22 cellular contexts compared by ENCODE assay signal in the genomic region with DNA sequence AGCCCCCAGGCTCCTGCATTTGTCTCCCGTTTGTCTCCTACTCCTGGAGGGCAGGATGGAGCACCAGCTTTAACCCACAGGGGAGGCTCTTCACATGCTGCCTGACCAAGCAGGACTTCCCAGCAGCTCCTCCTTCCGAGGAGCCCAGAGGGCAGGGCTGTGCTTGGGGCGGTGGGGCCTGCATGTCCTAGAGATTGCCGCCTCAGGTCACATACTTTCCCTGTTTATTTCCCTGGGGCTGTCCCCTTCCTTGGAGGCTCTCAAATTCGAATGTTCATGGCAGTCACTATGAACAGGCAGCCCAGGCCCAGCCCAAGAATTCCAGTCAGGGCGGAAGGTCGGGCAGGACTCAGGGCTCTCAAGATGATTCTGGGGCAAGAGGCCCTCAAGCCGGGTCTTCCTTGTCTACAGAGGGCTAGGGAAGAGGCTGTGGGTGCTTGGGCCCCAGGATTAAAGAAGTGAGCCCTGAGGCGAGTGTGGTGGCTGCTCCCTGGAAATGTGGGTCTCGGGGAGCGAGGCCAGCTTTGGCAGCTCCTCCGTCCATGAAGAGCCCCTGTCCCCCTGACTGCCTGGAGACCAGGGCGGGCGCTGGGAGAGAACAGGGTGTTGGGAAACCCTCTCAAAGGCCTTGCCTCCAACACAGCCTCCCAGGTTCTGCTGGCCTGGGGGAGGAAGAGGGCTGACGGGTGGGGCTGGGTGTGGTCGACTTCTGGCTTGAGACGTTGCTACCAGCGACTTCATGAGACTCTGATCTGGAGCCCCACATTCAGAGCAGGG. TPM values are rescaled to one million over a fixed set of nuclear protein-coding genes. Genes with fewer than 3 reads are reported as not detected.
DNase-seq lines count a peak whose midpoint lies in the region; TF ChIP-seq lines count a peak whose summit lies in the region.
"Had no signal": no experiment of that assay in that cellular context is flagged by ENCODE, and none has a peak within 500 bp of the region (broad histone marks: within the 10 kb centered on the region; RNA-seq: fewer than 3 reads in every experiment).

No MANE protein-coding gene starts in this region.

- no peak overlapping the region for H2BK120ac ChIP-seq in neuronal stem cell (ENCODE audit: low read depth, low read length)

- H3K27me3 Mint-ChIP-seq in Caco-2 (ENCODE audit: insufficient read depth, unreplicated experiment), result no peaks in the 10 kb centered on the region
- H3K27me3 Mint-ChIP-seq in endodermal cell (ENCODE audit: insufficient read depth), result no peaks in the 10 kb centered on the region
- peaks cover 9% of the 10 kb centered on the region for H3K27me3 Mint-ChIP-seq in osteocyte (ENCODE audit: unreplicated experiment)
- peaks cover 51% of the 10 kb centered on the region for H3K27me3 Mint-ChIP-seq in Calu3 (ENCODE audit: unreplicated experiment)

- H3K4me3 ChIP-seq in Caco-2 (ENCODE audit: low read depth, low read length) (no peak overlapping the region), endodermal cell (ENCODE audit: low read length) (no peak overlapping the region), neuronal stem cell (ENCODE audit: low read length in 2 of 2) (no peak overlapping the region)
- H3K4me3 ChIP-seq: cardiac muscle cell, PC-9, SJSA1 had no signal

- H3K36me3 ChIP-seq in Caco-2 (ENCODE audit: control insufficient read depth, insufficient read depth, low read length), result no peaks in the 10 kb centered on the region
- no peaks in the 10 kb centered on the region for H3K36me3 ChIP-seq in endodermal cell (ENCODE audit: control insufficient read depth, insufficient read depth, low read length)
- no peaks in the 10 kb centered on the region for H3K36me3 ChIP-seq in neuronal stem cell (replicated peaks in 1 of 2; ENCODE audit: control insufficient read depth in 2 of 2, insufficient read depth in 2 of 2, low read length in 2 of 2)
- H3K36me3 ChIP-seq: cardiac muscle cell, neutrophil, SJSA1, WERI-Rb-1 had no signal

- peak overlapping the region; percentile 25 for H3K23ac ChIP-seq in neuronal stem cell (ENCODE audit: low read depth, low read length, poor library complexity)

- no peak overlapping the region for H2BK5ac ChIP-seq in neuronal stem cell (ENCODE audit: low read length)

- H3K18ac ChIP-seq in neuronal stem cell (ENCODE audit: low read length), result peak overlapping the region; percentile 80

- H3K4me3 Mint-ChIP-seq in Caco-2 (ENCODE audit: unreplicated experiment) (no peak overlapping the region), endodermal cell (no peak overlapping the region), osteocyte (ENCODE audit: unreplicated experiment) (no peak overlapping the region), Calu3 (ENCODE audit: low read depth, unreplicated experiment) (no peak overlapping the region)
- H3K4me3 Mint-ChIP-seq: T-helper 1 cell treated with Interleukin-12 subunit alpha and Interleukin-12 subunit beta and Interleukin-4 antibody, amounts not matched to agents 30 μg/mL and 1 μg/mL, for 36 hours had no signal

- H3K9me3 Mint-ChIP-seq in Caco-2 (ENCODE audit: unreplicated experiment) (peaks cover 25% of the 10 kb centered on the region), endodermal cell (peaks cover 12% of the 10 kb centered on the region), osteocyte (ENCODE audit: unreplicated experiment) (peaks cover 19% of the 10 kb centered on the region), Calu3 (ENCODE audit: low read depth, unreplicated experiment) (peaks cover 11% of the 10 kb centered on the region)

- H2AFZ ChIP-seq in neuronal stem cell (ENCODE audit: low read length), result no peak overlapping the region

- TF ChIP-seq CTCF in Caco-2 (IDR thresholded peaks at IDR 0.05; ENCODE audit: insufficient read depth in 1 of 2, low read depth in 1 of 2, low read length in 1 of 2, severe bottlenecking in 1 of 2, unreplicated experiment in 1 of 2) (no peak), endodermal cell (conservative IDR thresholded peaks at IDR 0.05) (peak; percentile 46), osteocyte (IDR thresholded peaks at IDR 0.05) (no peak), Calu3 (IDR thresholded peaks at IDR 0.05; ENCODE audit: unreplicated experiment) (no peak)

- H3K4me2 ChIP-seq in neuronal stem cell (ENCODE audit: insufficient read depth, low read length, poor library complexity, severe bottlenecking), result no peak overlapping the region
- H3K4me2 ChIP-seq: PC-9 had no signal

- H3K9me3 ChIP-seq in Caco-2 (peaks cover 18% of the 10 kb centered on the region), endodermal cell (ENCODE audit: control insufficient read depth, low read length) (peaks cover 8% of the 10 kb centered on the region), neuronal stem cell (replicated peaks in 1 of 2; ENCODE audit: control insufficient read depth in 2 of 2, insufficient read depth in 1 of 2, low read depth in 1 of 2, low read length in 2 of 2) (peaks cover 0 to 7% of the 10 kb centered on the region in 2 donors)

- H3K36me3 Mint-ChIP-seq in Caco-2 (ENCODE audit: insufficient read depth, unreplicated experiment), result no peaks in the 10 kb centered on the region
- H3K36me3 Mint-ChIP-seq in endodermal cell (ENCODE audit: low read depth), result no peaks in the 10 kb centered on the region
- peaks cover 7% of the 10 kb centered on the region for H3K36me3 Mint-ChIP-seq in osteocyte (ENCODE audit: unreplicated experiment)
- H3K36me3 Mint-ChIP-seq in Calu3 (ENCODE audit: insufficient read depth, unreplicated experiment), result peaks cover 3% of the 10 kb centered on the region

- H3K79me1 ChIP-seq in neuronal stem cell (ENCODE audit: low read depth, low read length), result no peaks in the 10 kb centered on the region

- no peaks in the 10 kb centered on the region for H3K4me1 ChIP-seq in Caco-2
- H3K4me1 ChIP-seq in endodermal cell (ENCODE audit: control insufficient read depth, insufficient read depth, low read length), result no peaks in the 10 kb centered on the region
- peaks cover 0 to 3% of the 10 kb centered on the region in 2 donors for H3K4me1 ChIP-seq in neuronal stem cell (ENCODE audit: control insufficient read depth in 2 of 2, insufficient read depth in 1 of 2, low read depth in 1 of 2, low read length in 2 of 2)
- H3K4me1 ChIP-seq: SJSA1 had no signal

- WGBS in endodermal cell (ENCODE audit: insufficient coverage in 1 of 2, insufficient read length in 1 of 2), 2 experiments, result 87 to 89% methylated on average over 11 to 18 of the region's 18 CpGs
- WGBS in neuronal stem cell (ENCODE audit: extremely low coverage in 2 of 2, insufficient read length in 2 of 2, insufficient replicate concordance in 1 of 2), 2 donors, result no CpG with 5 or more reads among the region's 18 CpGs

- peak overlapping the region; percentile 40 for H2AK5ac ChIP-seq in neuronal stem cell (ENCODE audit: low read depth, low read length)

- POLR2A ChIA-PET in Caco-2 (lab: Charles Lee), result no interaction called here

- no peak overlapping the region for H4K91ac ChIP-seq in neuronal stem cell (ENCODE audit: low read depth, low read length, poor library complexity)

- DNase-seq in Caco-2 (peak in 1 of 2 experiments; percentile 55), HUDEP-2 (lab: John Stamatoyannopoulos, UW; ENCODE audit: unreplicated experiment in 76 of 76) (peak in 73 of 76 experiments; percentile 7 to 80 (median 56)), endodermal cell (peak; percentile 65), neuronal stem cell (ENCODE audit: low spot score) (no peak), osteocyte (ENCODE audit: extremely low spot score, unreplicated experiment) (no peak), inferior parietal cortex (ENCODE audit: extremely low spot score) (no peak), Calu3 (no peak)
- DNase-seq: activated CD4-positive, alpha-beta T cell treated with anti-CD3 and anti-CD28 coated beads, Interleukin-2, amount 50 U/mL, for 48 hours; activated gamma-delta T cell treated with Interleukin-2 at 50 U/mL for 16 hours; activated T-cell treated with anti-CD3 and anti-CD28 coated beads for 4 hours; foreskin melanocyte; NCI-H1436; NCI-H2227 treated with DMSO at 0.1 percent for 48 hours; NCI-H82; stimulated activated CD8-positive, alpha-beta memory T cell treated with anti-CD3 and anti-CD28 coated beads, Interleukin-4, amount 100 ng/mL, for 48 hours; WERI-Rb-1 had no signal

- intact Hi-C loops in Caco-2 (cut with micrococcal nuclease; ENCODE audit: unreplicated experiment), result no loop called here
- intact Hi-C loops in Calu3 (cut with micrococcal nuclease; ENCODE audit: unreplicated experiment), result no loop called here

- BruUV-seq in Caco-2 (replicated peaks; lab: Mats Ljungman, UMichigan) (no TSS peak), Calu3 (replicated peaks; lab: Mats Ljungman, UMichigan) (no TSS peak)

- H4K8ac ChIP-seq in neuronal stem cell (ENCODE audit: low read depth, low read length), result no peak overlapping the region

- CTCF ChIA-PET in Caco-2 (lab: Charles Lee) (interaction anchor here (1.5 kb wide), 1 partner anchor 155 kb away, joined by 4 read pairs; no protein-coding TSS in a partner anchor), Calu3 (lab: Charles Lee) (no interaction called here)

- H3K27ac Mint-ChIP-seq in Caco-2 (ENCODE audit: unreplicated experiment) (peak overlapping the region; percentile 59), endodermal cell (no peak overlapping the region), osteocyte (ENCODE audit: unreplicated experiment) (no peak overlapping the region), Calu3 (ENCODE audit: unreplicated experiment) (no peak overlapping the region)
- H3K27ac Mint-ChIP-seq: T-helper 1 cell treated with Interleukin-12 subunit alpha and Interleukin-12 subunit beta and Interleukin-4 antibody, amounts not matched to agents 30 μg/mL and 1 μg/mL, for 36 hours had no signal

- peak overlapping the region; percentile 25 for H3K14ac ChIP-seq in neuronal stem cell (ENCODE audit: low read length)

- no peak overlapping the region for H3K27ac ChIP-seq in endodermal cell (ENCODE audit: low read depth, low read length)
- H3K27ac ChIP-seq in neuronal stem cell (replicated peaks; ENCODE audit: low read length), result no peak overlapping the region
- H3K27ac ChIP-seq: cardiac muscle cell, HL-60, neutrophil, PC-9, SJSA1, WERI-Rb-1 had no signal

- no peak overlapping the region for H2BK12ac ChIP-seq in neuronal stem cell (ENCODE audit: low read length)

- peak overlapping the region; percentile 60 for H2BK15ac ChIP-seq in neuronal stem cell (ENCODE audit: low read length)

- H3K4me1 Mint-ChIP-seq in Caco-2 (ENCODE audit: low read depth, unreplicated experiment) (no peaks in the 10 kb centered on the region), endodermal cell (no peaks in the 10 kb centered on the region), osteocyte (ENCODE audit: unreplicated experiment) (peaks cover 13% of the 10 kb centered on the region), Calu3 (ENCODE audit: low read depth, unreplicated experiment) (no peaks in the 10 kb centered on the region)

- H3K4ac ChIP-seq in neuronal stem cell (ENCODE audit: low read length), result no peak overlapping the region

- H3K9ac ChIP-seq in endodermal cell (ENCODE audit: extremely low read depth, low read length, poor library complexity, severe bottlenecking), result no peak overlapping the region
- H3K9ac ChIP-seq in neuronal stem cell (ENCODE audit: low read depth, low read length, poor library complexity), result no peak overlapping the region

- H3K27me3 ChIP-seq in Caco-2 (replicated peaks; ENCODE audit: control insufficient read depth, insufficient read depth, low read length), result no peaks in the 10 kb centered on the region
- H3K27me3 ChIP-seq in endodermal cell (ENCODE audit: control insufficient read depth, insufficient read depth, low read length, poor library complexity, severe bottlenecking), result no peaks in the 10 kb centered on the region
- H3K27me3 ChIP-seq in neuronal stem cell (ENCODE audit: control insufficient read depth in 3 of 3, insufficient read depth in 3 of 3, low read depth in 1 of 3, low read length in 3 of 3), result peaks cover 0 to 56% (median 0%) of the 10 kb centered on the region in 3 experiments
- H3K27me3 ChIP-seq: cardiac muscle cell, SJSA1 had no signal

RNA-seq across cellular contexts. Expression of a gene that starts 48.9 kb away (rescaled TPM):
- total RNA-seq in Caco-2 (2022) (26.3 and 26.9 TPM in 2 replicates), endodermal cell (1 to 10 TPM; 6.8 to 8.1 TPM), osteocyte (56.8 and 57.8 TPM in 2 replicates), Calu3 (2022) (34.0 and 35.1 TPM in 2 replicates)
- polyA plus RNA-seq in endodermal cell (2013, experiment 1 of 2), result 17.6 TPM
- 14.0 TPM for polyA plus RNA-seq in endodermal cell (2013, experiment 2 of 2)
- polyA plus RNA-seq in neuronal stem cell (2013, experiment 1 of 2), result 10.7 TPM
- 9.6 TPM for polyA plus RNA-seq in neuronal stem cell (2013, experiment 2 of 2)

Comparison
In these comparisons a context has a peak if more than half of its experiments do, and no peak if none do; other contexts are left out.
1. DNase-seq: peak in HUDEP-2 (73 of 76) and endodermal cell (single experiment); none in neuronal stem cell (single experiment), osteocyte (single experiment), inferior parietal cortex (single experiment) and Calu3 (single experiment).